6 cellular contexts compared by ENCODE assay signal in the genomic region with DNA sequence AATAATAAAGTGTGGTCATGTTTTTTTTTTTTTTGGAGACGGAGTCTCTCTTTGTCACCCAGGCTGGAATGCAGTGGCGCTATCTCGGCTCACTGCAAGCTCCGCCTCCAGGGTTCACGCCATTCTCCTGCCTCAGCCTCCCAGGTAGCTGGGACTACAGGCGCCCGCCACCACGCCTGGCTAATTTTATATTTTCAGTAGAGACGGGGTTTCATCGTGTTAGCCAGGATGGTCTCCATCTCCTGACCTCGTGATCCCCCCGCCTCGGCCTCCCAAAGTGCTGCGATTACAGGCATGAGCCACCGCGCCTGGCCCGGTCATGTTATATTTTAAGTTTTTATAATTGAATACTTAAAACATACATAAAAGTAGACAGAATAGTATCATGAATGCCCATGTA. TPM values are rescaled to one million over a fixed set of nuclear protein-coding genes. Genes with fewer than 3 reads are reported as not detected.
"Had no signal": no experiment of that assay in that cellular context is flagged by ENCODE, and none has a peak within 500 bp of the region (broad histone marks: within the 10 kb centered on the region; RNA-seq: fewer than 3 reads in every experiment).

No MANE protein-coding gene starts in this region.

RNA-seq across cellular contexts. Expression of gene DHRS9, which starts 5.2 kb away (rescaled TPM):
- total RNA-seq: kidney epithelial cell, lung microvascular endothelial cell, mammary epithelial cell, myocyte had no signal
- polyA plus RNA-seq: naive thymus-derived CD4-positive, alpha-beta T cell had no signal

RNA-seq across cellular contexts. Expression of gene ABCB11, which starts 33.1 kb away (rescaled TPM):
- total RNA-seq: kidney epithelial cell; lung microvascular endothelial cell; mammary epithelial cell; myocyte; naive thymus-derived CD4-positive, alpha-beta T cell had no signal
- polyA plus RNA-seq: immature natural killer cell; mammary epithelial cell; naive thymus-derived CD4-positive, alpha-beta T cell had no signal
